Comparison of ENCODE assay signal across 21 cellular contexts in the genomic region with DNA sequence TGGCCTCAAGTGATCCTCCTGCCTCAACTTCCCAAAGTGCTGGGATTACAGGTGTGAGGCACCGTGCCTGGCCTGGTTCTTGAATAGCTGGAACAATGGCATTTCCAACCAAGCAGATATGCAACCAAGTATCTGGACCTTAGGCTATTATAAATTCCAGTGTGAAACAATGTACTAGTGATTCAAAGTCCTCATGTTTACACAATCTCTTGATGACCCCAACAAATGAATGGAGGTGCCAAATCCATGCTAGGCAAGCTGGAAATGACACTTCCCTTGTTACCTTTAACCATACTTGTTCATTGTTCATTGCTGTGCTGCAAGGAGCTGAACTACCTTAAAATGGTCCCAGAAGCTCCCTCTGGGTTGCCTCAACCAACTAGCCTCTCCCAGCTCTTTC.
A peak's percentile ranks its signal among the peaks of the same experiment; 100 is the strongest.
DNase-seq lines count a peak whose midpoint lies in the region; ATAC-seq, FAIRE-seq and TF ChIP-seq lines count a peak whose summit lies in the region.
"Had no signal": no experiment of that assay in that cellular context is flagged by ENCODE, and none has a peak within 500 bp of the region (broad histone marks: within the 10 kb centered on the region; RNA-seq: fewer than 3 reads in every experiment).

No MANE protein-coding gene starts in this region.

- no peaks in the 10 kb centered on the region for H3K36me3 ChIP-seq in GM23248 (ENCODE audit: low read depth)
- no peaks in the 10 kb centered on the region for H3K36me3 ChIP-seq in astrocyte (ENCODE audit: insufficient read depth, low read length)
- H3K36me3 ChIP-seq in HepG2 (replicated peaks in 1 of 2; ENCODE audit: control insufficient read depth in 1 of 2, insufficient read depth in 2 of 2, low read length in 2 of 2), result no peaks in the 10 kb centered on the region; a peak in 1 of 5 replicates
- H3K36me3 ChIP-seq in colonic mucosa, result no peaks in the 10 kb centered on the region
- H3K36me3 ChIP-seq: esophagus squamous epithelium, pancreas, uterus had no signal

- H4K20me1 ChIP-seq in GM23248 (ENCODE audit: insufficient read depth), result no peaks in the 10 kb centered on the region
- peaks cover 4% of the 10 kb centered on the region for H4K20me1 ChIP-seq in astrocyte (ENCODE audit: insufficient read depth, low read length)
- peaks cover 52% of the 10 kb centered on the region; the same call in 1 of the 2 replicates for H4K20me1 ChIP-seq in HepG2 (ENCODE audit: insufficient read depth, low read length)

- DNase-seq in A549 (ENCODE audit: low read depth in 1 of 2, low spot score in 1 of 2) (no peak), GM23248 (peak; percentile 27), astrocyte (ENCODE audit: low read depth) (no peak), HepG2 (ENCODE audit: low spot score) (peak; percentile 44), colonic mucosa (no peak), AG08395 (ENCODE audit: low spot score) (no peak)
- DNase-seq: activated CD4-positive, alpha-beta T cell treated with anti-CD3 and anti-CD28 coated beads for 4 hours; anterior cingulate cortex; esophagus squamous epithelium; KBM-7; NCI-H1105 treated with DMSO at 0.1 percent for 48 hours; pancreas; SIG-M5; stimulated activated naive CD4-positive, alpha-beta T cell; uterus had no signal

- intact Hi-C loops in HepG2 (cut with micrococcal nuclease; ENCODE audit: unreplicated experiment), result no loop called here
- intact Hi-C loops in colonic mucosa (cut with DNase I), result no loop called here

- H3K9me2 ChIP-seq in GM23248 (ENCODE audit: insufficient read depth), result no peaks in the 10 kb centered on the region

- H3K9me3 Mint-ChIP-seq in astrocyte (ENCODE audit: unreplicated experiment), result peaks cover 4% of the 10 kb centered on the region
- H3K9me3 Mint-ChIP-seq: activated T-helper 1 cell treated with anti-CD3 and anti-CD28 coated beads, Interleukin-12 subunit alpha, Interleukin-12 subunit beta, Interleukin-2, Interleukin-4 antibody, amounts not matched to agents 30 ng/mL and 10 ng/mL and 1 ng/mL, durations not matched to agents 14 hours and 24 hours and 36 hours had no signal

- H3K4me1 ChIP-seq in A549 (peaks cover 62% of the 10 kb centered on the region), GM23248 (ENCODE audit: insufficient read depth) (peaks cover 45% of the 10 kb centered on the region), astrocyte (ENCODE audit: insufficient read depth, low read length) (peaks cover 16% of the 10 kb centered on the region), HepG2 (ENCODE audit: insufficient read depth, low read length) (peaks cover 24% of the 10 kb centered on the region), colonic mucosa (no peaks in the 10 kb centered on the region)

- no peak for FAIRE-seq in A549 (lab: Jason Lieb, UNC)
- no peak for FAIRE-seq in astrocyte (lab: Jason Lieb, UNC)
- no peak for FAIRE-seq in HepG2 (lab: Jason Lieb, UNC)
- FAIRE-seq: D721Med, pancreas had no signal

- POLR2A ChIA-PET in A549 (lab: Yijun Ruan, JAX) (no interaction called here), HepG2 (lab: Yijun Ruan, JAX) (no interaction called here)

- TF ChIP-seq POLR2A in A549 (IDR thresholded peaks at IDR 0.05; ENCODE audit: low read length), result no peak
- TF ChIP-seq POLR2A in HepG2 (IDR thresholded peaks at IDR 0.05; ENCODE audit: insufficient read depth in 1 of 2, low read depth in 2 of 2, low read length in 2 of 2), result no peak

- peaks cover 49% of the 10 kb centered on the region for H3K4me1 Mint-ChIP-seq in astrocyte (ENCODE audit: low read depth, unreplicated experiment)

- peaks cover 74% of the 10 kb centered on the region for H3F3A ChIP-seq in GM23248 (ENCODE audit: insufficient read depth)

- no peak overlapping the region for H3K9ac ChIP-seq in GM23248
- H3K9ac ChIP-seq in astrocyte (ENCODE audit: low read length), result no peak overlapping the region
- H3K9ac ChIP-seq in HepG2 (ENCODE audit: insufficient read depth, low read depth, low read length), result no peak overlapping the region
- H3K9ac ChIP-seq in colonic mucosa (ENCODE audit: low read depth in 2 of 2, low read length in 2 of 2), result no peak overlapping the region

- CTCF ChIA-PET in A549 (lab: Yijun Ruan, JAX), result interaction anchor here (1.2 to 2.6 kb wide), 6 partner anchors 9 to 120 kb away, joined by 4 to 19 read pairs (median 6); no protein-coding TSS in a partner anchor
- CTCF ChIA-PET in HepG2 (lab: Yijun Ruan, JAX; ENCODE audit: low intra/inter-chr PET ratio, low total read pairs), result no interaction called here

- H3K79me2 ChIP-seq in GM23248 (ENCODE audit: insufficient read depth), result peaks cover 88% of the 10 kb centered on the region
- H3K79me2 ChIP-seq in astrocyte (ENCODE audit: insufficient read depth, low read length), result no peaks in the 10 kb centered on the region
- H3K79me2 ChIP-seq in HepG2 (ENCODE audit: insufficient read depth, low read length), result peaks cover 26% of the 10 kb centered on the region

- peaks cover 20% of the 10 kb centered on the region for H3K36me3 Mint-ChIP-seq in astrocyte (ENCODE audit: low read depth, unreplicated experiment)

- TF ChIP-seq RAD21 in A549 (conservative IDR thresholded peaks at IDR 0.05 in 1 of 2, IDR thresholded peaks at IDR 0.05 in 1 of 2), result no peak
- TF ChIP-seq RAD21 in HepG2 (CRISPR knock-in tag; IDR thresholded peaks at IDR 0.05), result no peak

- H3K27ac Mint-ChIP-seq in astrocyte (ENCODE audit: unreplicated experiment), result peak overlapping the region; percentile 58

- H3K27ac ChIP-seq in A549 (peak overlapping the region; percentile 58 to 73; a peak in 5 of 6 replicates), GM23248 (peak overlapping the region; percentile 99; the same call in 1 of the 2 replicates), astrocyte (ENCODE audit: low read depth, low read length) (no peak overlapping the region), HepG2 (ENCODE audit: extremely low read length, insufficient read depth, low read length) (no peak overlapping the region), colonic mucosa (no peak overlapping the region)
- H3K27ac ChIP-seq: esophagus squamous epithelium, pancreas had no signal

- TF ChIP-seq EP300 in A549 (IDR thresholded peaks at IDR 0.05), result no peak
- no peak for TF ChIP-seq EP300 in HepG2 (IDR thresholded peaks at IDR 0.05; ENCODE audit: low read depth in 2 of 2, low read length in 2 of 2)
- no peak for TF ChIP-seq EP300 in HepG2 (CRISPR knock-in tag; IDR thresholded peaks at IDR 0.05; ENCODE audit: borderline replicate concordance)

- H3K4me2 ChIP-seq in A549 (peak overlapping the region; percentile 59), GM23248 (ENCODE audit: unreplicated experiment) (no peak overlapping the region), astrocyte (ENCODE audit: low read length) (no peak overlapping the region), HepG2 (ENCODE audit: low read depth, low read length) (no peak overlapping the region)
- H3K4me2 ChIP-seq: smooth muscle cell had no signal

- WGBS in A549 (ENCODE audit: missing lambda C conversion rate), result 75% methylated on average over 1 of the region's 1 CpG
- WGBS in GM23248 (ENCODE audit: low coverage in 1 of 2, low lambda C conversion rate in 2 of 2, missing lambda C conversion rate in 2 of 2), 2 experiments, result 100% methylated on average over 1 of the region's 1 CpG
- 100% methylated on average over 1 of the region's 1 CpG for WGBS in HepG2 (ENCODE audit: low lambda C conversion rate)

- BruUV-seq in HepG2 (replicated peaks; lab: Mats Ljungman, UMichigan), result no TSS peak

- H3K9me3 ChIP-seq in A549 (no peaks in the 10 kb centered on the region), GM23248 (ENCODE audit: low read depth) (no peaks in the 10 kb centered on the region), astrocyte (ENCODE audit: insufficient read depth, low read depth, low read length) (no peaks in the 10 kb centered on the region), HepG2 (ENCODE audit: low read length) (no peaks in the 10 kb centered on the region), colonic mucosa (no peaks in the 10 kb centered on the region)
- H3K9me3 ChIP-seq: esophagus squamous epithelium, pancreas, uterus had no signal

- no peaks in the 10 kb centered on the region for H3K27me3 Mint-ChIP-seq in astrocyte (ENCODE audit: low read depth, unreplicated experiment)

- H3K4me3 Mint-ChIP-seq in astrocyte (ENCODE audit: unreplicated experiment), result no peak overlapping the region
- H3K4me3 Mint-ChIP-seq: activated T-helper 1 cell treated with anti-CD3 and anti-CD28 coated beads, Interleukin-12 subunit alpha, Interleukin-12 subunit beta, Interleukin-2, Interleukin-4 antibody, amounts not matched to agents 30 ng/mL and 10 ng/mL and 1 ng/mL, durations not matched to agents 14 hours and 24 hours and 36 hours had no signal

- H2AFZ ChIP-seq in GM23248 (no peak overlapping the region), astrocyte (ENCODE audit: low read depth, low read length) (no peak overlapping the region), HepG2 (ENCODE audit: low read length) (no peak overlapping the region)

- in situ Hi-C loops in GM23248 (cut with MboI) (no loop called here), HepG2 (cut with HindIII; ENCODE audit: extremely low pct_ligation_motif_present, low pct_unique_long_range_greater_than_20kb) (no loop called here)

- no peak for ATAC-seq in A549
- ATAC-seq in HepG2, result no peak; the same call in 1 of the 3 replicates
- no peak for ATAC-seq in HG03159 (IDR thresholded peaks at IDR 0.05; ENCODE audit: unreplicated experiment)
- no peak for ATAC-seq in HG03521 (IDR thresholded peaks at IDR 0.05; ENCODE audit: unreplicated experiment)

- H3K27me3 ChIP-seq in GM23248 (replicated peaks; ENCODE audit: insufficient read depth) (no peaks in the 10 kb centered on the region), astrocyte (ENCODE audit: insufficient read depth, low read length) (no peaks in the 10 kb centered on the region), HepG2 (ENCODE audit: control insufficient read depth in 1 of 2, insufficient read depth in 2 of 2, low read length in 2 of 2) (no peaks in the 10 kb centered on the region), colonic mucosa (no peaks in the 10 kb centered on the region)
- H3K27me3 ChIP-seq: esophagus squamous epithelium, pancreas, uterus had no signal

- TF ChIP-seq CTCF in A549 (IDR thresholded peaks at IDR 0.05) (no peak), astrocyte (IDR thresholded peaks at IDR 0.05; ENCODE audit: insufficient read depth, low read depth, low read length) (no peak), HepG2 (CRISPR knock-in tag; IDR thresholded peaks at IDR 0.05) (no peak), colonic mucosa (IDR thresholded peaks at IDR 0.05) (no peak)

- no peak overlapping the region for H3K4me3 ChIP-seq in A549
- no peak overlapping the region for H3K4me3 ChIP-seq in GM23248
- no peak overlapping the region for H3K4me3 ChIP-seq in astrocyte (ENCODE audit: insufficient read depth, low read depth, low read length)
- H3K4me3 ChIP-seq in HepG2 (replicated peaks in 1 of 3; ENCODE audit: insufficient read depth in 1 of 3, low read depth in 2 of 3, low read length in 3 of 3), result no peak overlapping the region
- no peak overlapping the region for H3K4me3 ChIP-seq in colonic mucosa
- H3K4me3 ChIP-seq: coronary artery, esophagus squamous epithelium, pancreas, smooth muscle cell, uterus had no signal

TF ChIP-seq in A549, 52 proteins besides CTCF, POLR2A, EP300 and RAD21 (continues in another document):
- TF ChIP-seq ZFP36 (IDR thresholded peaks at IDR 0.05; ENCODE audit: borderline replicate concordance, partially characterized antibody) (no peak), CHD2 (IDR thresholded peaks at IDR 0.05; ENCODE audit: low read length, partially characterized antibody) (no peak)

TF ChIP-seq in HepG2, 621 proteins besides CTCF, POLR2A, EP300 and RAD21 (continues in another document):
- TF ChIP-seq TEAD3 (CRISPR knock-in tag; optimal IDR thresholded peaks at IDR 0.05; ENCODE audit: borderline replicate concordance), result peak; percentile 22

Comparison
In these comparisons a context has a peak if more than half of its experiments do, and no peak if none do; other contexts are left out.
1. DNase-seq: peak in GM23248 (single experiment) and HepG2 (single experiment); none in A549 (0 of 2), astrocyte (single experiment), colonic mucosa (single experiment) and AG08395 (single experiment).
2. H3K27ac ChIP-seq: peak in A549 (2 of 2) and GM23248 (single experiment); none in astrocyte (single experiment), HepG2 (single experiment) and colonic mucosa (single experiment).